Comparison of ENCODE assay signal across 1 cellular context in the genomic region with DNA sequence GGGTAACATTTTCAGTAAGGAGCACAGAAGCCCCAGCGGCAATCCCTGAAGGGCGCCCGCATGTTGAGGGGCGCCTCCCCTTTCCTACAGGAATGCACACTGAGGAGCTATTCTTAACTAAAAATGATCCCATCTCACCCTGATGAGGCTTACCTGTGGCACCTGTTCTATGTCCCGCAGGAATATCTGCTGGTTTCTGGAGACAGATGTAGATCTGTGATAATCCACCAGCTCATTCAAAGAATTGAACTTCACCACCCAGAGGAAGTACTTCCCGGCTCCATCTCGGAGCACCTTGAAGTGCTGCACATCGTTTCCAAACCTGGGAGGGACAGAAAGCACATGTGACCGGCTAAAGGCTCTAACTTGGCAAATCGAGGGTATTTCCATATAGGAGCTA.
TF ChIP-seq lines count a peak whose summit lies in the region.

No MANE protein-coding gene starts in this region.

TF ChIP-seq in GM12891, 5 proteins besides CTCF, POLR2A, EP300 and RAD21:
- TF ChIP-seq SPI1 (IDR thresholded peaks at IDR 0.05; ENCODE audit: low read depth, low read length), result no peak
- no peak for TF ChIP-seq POLR2AphosphoS5 (IDR thresholded peaks at IDR 0.05; ENCODE audit: low read depth, low read length)
- no peak for TF ChIP-seq PAX5 (IDR thresholded peaks at IDR 0.05; ENCODE audit: insufficient read depth, low read length, severe bottlenecking)
- TF ChIP-seq TAF1 (IDR thresholded peaks at IDR 0.05; ENCODE audit: low read depth, low read length), result no peak
- TF ChIP-seq POU2F2 (IDR thresholded peaks at IDR 0.05; ENCODE audit: low read depth, low read length), result no peak
